In genomic region chr13:33321686-33322473, GRCh38 we compare ENCODE assay signal across 14 cellular contexts. TPM values are rescaled to one million over a fixed set of nuclear protein-coding genes. Genes with fewer than 3 reads are reported as not detected.
DNase-seq lines count a peak whose midpoint lies in the region; ATAC-seq and TF ChIP-seq lines count a peak whose summit lies in the region.
"Had no signal": no experiment of that assay in that cellular context is flagged by ENCODE, and none has a peak within 500 bp of the region (broad histone marks: within the 10 kb centered on the region; RNA-seq: fewer than 3 reads in every experiment).

No MANE protein-coding gene starts in this region.

- H3K4me3 ChIP-seq in fibroblast of mammary gland (ENCODE audit: control insufficient read depth, low read depth, low read length) = peak overlapping the region; percentile 37
- H3K4me3 ChIP-seq in upper lobe of left lung = peak overlapping the region in 1 of 4 donors; percentile 7
- H3K4me3 ChIP-seq: K562 had no signal

- H3K4me1 Mint-ChIP-seq in nephron = peaks cover 57% of the 10 kb centered on the region

- TF ChIP-seq CTCF in fibroblast of mammary gland (conservative IDR thresholded peaks at IDR 0.05; ENCODE audit: control insufficient read depth, insufficient read depth, low read depth, low read length) = no peak
- no peak for TF ChIP-seq CTCF in nephron (IDR thresholded peaks at IDR 0.05; ENCODE audit: unreplicated experiment in 3 of 3)
- TF ChIP-seq CTCF in upper lobe of left lung (IDR thresholded peaks at IDR 0.05) = no peak

- no peak for TF ChIP-seq POLR2A in upper lobe of left lung (IDR thresholded peaks at IDR 0.05)

- peak overlapping the region; percentile 68 to 89 (median 89) for H3K27ac Mint-ChIP-seq in nephron
- H3K27ac Mint-ChIP-seq: activated naive CD4-positive, alpha-beta T cell treated with anti-CD3 and anti-CD28 coated beads, Interleukin-2, amount 50 U/mL, for 72 hours had no signal

- H3K27me3 ChIP-seq in upper lobe of left lung = no peaks in the 10 kb centered on the region

- H3K27ac ChIP-seq in upper lobe of left lung = peak overlapping the region; percentile 8 to 63 (median 41)
- H3K27ac ChIP-seq: 22Rv1 had no signal

- ATAC-seq in upper lobe of left lung (ENCODE audit: low FRiP score in 2 of 2) = no peak
- ATAC-seq: activated naive CD4-positive, alpha-beta T cell treated with anti-CD3 and anti-CD28 coated beads, Interleukin-2, amount 50 U/mL, for 72 hours; K562 had no signal

- H3K9me3 Mint-ChIP-seq in nephron = no peaks in the 10 kb centered on the region

- DNase-seq in DMS 273 (lab: John Stamatoyannopoulos, UW; ENCODE audit: unreplicated experiment) = peak; percentile 2
- DNase-seq in DMS 273 treated with DMSO at 0.1 percent for 48 hours (lab: John Stamatoyannopoulos, UW) = no peak
- DNase-seq in fibroblast of mammary gland (ENCODE audit: low read depth) = peak; percentile 70
- DNase-seq in upper lobe of left lung = no peak
- no peak for DNase-seq in G401 (ENCODE audit: low spot score)
- DNase-seq in iPS-NIHi7 (ENCODE audit: extremely low spot score) = no peak
- no peak for DNase-seq in NOMO-1 (lab: John Stamatoyannopoulos, UW; ENCODE audit: unreplicated experiment in 2 of 2)
- DNase-seq: NCI-H1417 treated with DMSO at 0.1 percent for 48 hours; stimulated activated CD4-positive, alpha-beta T cell treated with anti-CD3 and anti-CD28 coated beads, Interleukin-2, amount 100 ng/mL, for 48 hours; T-helper 1 cell had no signal

- 54 to 61% methylated on average over 11 of the region's 11 CpGs for WGBS in upper lobe of left lung, 2 donors

- peak overlapping the region in 2 of 3 experiments; percentile 31 to 64 for H3K4me3 Mint-ChIP-seq in nephron

- no peaks in the 10 kb centered on the region for H3K36me3 Mint-ChIP-seq in nephron (ENCODE audit: low read depth)
- H3K36me3 Mint-ChIP-seq: activated naive CD4-positive, alpha-beta T cell treated with anti-CD3 and anti-CD28 coated beads, Interleukin-2, amount 50 U/mL, for 72 hours had no signal

- in situ Hi-C loops in G401 (cut with HindIII; ENCODE audit: low sequenced_read_pairs) = no loop called here

- peaks cover 9 to 33% (median 15%) of the 10 kb centered on the region in 4 donors for H3K4me1 ChIP-seq in upper lobe of left lung

- no peaks in the 10 kb centered on the region for H3K9me3 ChIP-seq in upper lobe of left lung

- H3K36me3 ChIP-seq in upper lobe of left lung = no peaks in the 10 kb centered on the region

- H3K27me3 Mint-ChIP-seq in nephron (ENCODE audit: low read depth) = no peaks in the 10 kb centered on the region

- TF ChIP-seq EP300 in upper lobe of left lung (IDR thresholded peaks at IDR 0.05) = peak in 1 of 4 donors; percentile 72

RNA-seq across cellular contexts. Expression of gene STARD13, which starts 36.3 kb away (rescaled TPM):
- total RNA-seq in upper lobe of left lung = 10 to 100 TPM; 43.6 to 76.5 (median 63.7) TPM
- 0.06 and 0.20 TPM in 2 replicates for total RNA-seq in G401 (2014; rRNA removed; shearing (Covaris generic))

Comparison
In these comparisons a context has a peak if more than half of its experiments do, and no peak if none do; other contexts are left out.
1. DNase-seq: peak in DMS 273 (single experiment) and fibroblast of mammary gland (single experiment); none in DMS 273 treated with DMSO at 0.1 percent for 48 hours (single experiment), upper lobe of left lung (0 of 2), G401 (single experiment), iPS-NIHi7 (single experiment) and NOMO-1 (0 of 2).
2. RNA of gene STARD13, which starts 36.3 kb away (total RNA-seq): 43.6 to 76.5 TPM in upper lobe of left lung; 0.06 to 0.20 TPM in G401; every median in the first group is over 10 times any median in the second.